1 cellular context compared by ENCODE assay signal in genomic region chr9:6356904-6357303, GRCh38.
TF ChIP-seq lines count a peak whose summit lies in the region.

No MANE protein-coding gene starts in this region.

TF ChIP-seq in GM12878, 131 proteins besides CTCF, POLR2A, EP300 and RAD21 (continued from another document):
- no peak for TF ChIP-seq TCF3 (IDR thresholded peaks at IDR 0.05; ENCODE audit: borderline replicate concordance, insufficient read depth, low read depth, low read length)
- TF ChIP-seq E4F1 (IDR thresholded peaks at IDR 0.05; ENCODE audit: borderline replicate concordance, partially characterized antibody), result no peak
- no peak for TF ChIP-seq IRF4 (IDR thresholded peaks at IDR 0.05; ENCODE audit: low read depth, low read length)
- no peak for TF ChIP-seq SKIL (IDR thresholded peaks at IDR 0.05; ENCODE audit: low read depth, poor library complexity, severe bottlenecking)
- no peak for TF ChIP-seq STAT1 (conservative IDR thresholded peaks at IDR 0.05)
